Comparison of ENCODE assay signal across 3 cellular contexts in the genomic region with DNA sequence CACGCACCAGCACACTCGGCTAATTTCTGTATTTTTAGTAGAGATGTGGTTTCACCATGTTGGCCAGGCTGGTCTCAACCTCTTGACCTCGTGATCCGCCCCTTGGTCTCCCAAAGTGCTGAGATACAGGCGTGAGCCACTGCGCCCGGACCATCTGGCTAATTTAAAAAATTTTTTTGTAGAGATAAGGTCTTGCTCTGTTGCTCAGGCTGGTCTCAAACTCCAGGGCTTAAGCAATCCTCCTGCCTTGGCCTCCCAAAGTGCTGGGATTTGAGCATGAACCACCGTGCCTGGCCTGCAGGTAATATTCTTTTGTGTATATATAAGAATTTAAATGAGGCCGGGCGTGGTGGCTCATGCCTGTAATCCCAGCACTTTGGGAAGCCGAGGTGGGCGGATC.
"Had no signal": no experiment of that assay in that cellular context is flagged by ENCODE, and none has a peak within 500 bp of the region (broad histone marks: within the 10 kb centered on the region; RNA-seq: fewer than 3 reads in every experiment).

No MANE protein-coding gene starts in this region.

- DNase-seq: GDM1, GF-D8 had no signal

- H3K4me3 ChIP-seq: GM12878 had no signal

- ATAC-seq: GM12878 had no signal
